19 cellular contexts compared by ENCODE assay signal in genomic region chr6:106155219-106155830, GRCh38.
DNase-seq lines count a peak whose midpoint lies in the region; TF ChIP-seq lines count a peak whose summit lies in the region.
"Had no signal": no experiment of that assay in that cellular context is flagged by ENCODE, and none has a peak within 500 bp of the region (broad histone marks: within the 10 kb centered on the region; RNA-seq: fewer than 3 reads in every experiment).

No MANE protein-coding gene starts in this region.

- H3K36me3 ChIP-seq in HUES64 (ENCODE audit: insufficient read depth, low read length) (no peaks in the 10 kb centered on the region), uterus (no peaks in the 10 kb centered on the region)

- H3K9ac ChIP-seq in HUES64 (ENCODE audit: low read depth, low read length) = no peak overlapping the region

- no peak for DNase-seq in CD14-positive monocyte (ENCODE audit: low spot score)
- DNase-seq in SK-N-DZ (ENCODE audit: low spot score) = peak; percentile 57
- DNase-seq in fibroblast of villous mesenchyme (ENCODE audit: low read depth) = peak; percentile 35
- DNase-seq in cardiac septum (ENCODE audit: low spot score) = no peak
- no peak for DNase-seq in stimulated activated CD4-positive, alpha-beta T cell treated with anti-CD3 and anti-CD28 coated beads, Interleukin-15, amount 100 ng/mL, for 24 hours
- no peak for DNase-seq in NCI-H2029 (lab: John Stamatoyannopoulos, UW)
- DNase-seq in uterus = no peak
- DNase-seq: activated CD4-positive, alpha-beta T cell treated with anti-CD3 and anti-CD28 coated beads for 48 hours; activated naive CD8-positive, alpha-beta T cell treated with anti-CD3 and anti-CD28 coated beads for 36 hours; DND-41; head of caudate nucleus; left ventricle myocardium superior; NCI-H1092; NCI-H2081 treated with DMSO at 0.1 percent for 48 hours; NCI-H446 treated with DMSO at 0.1 percent for 48 hours; NK-92 treated with Interleukin-12 subunit alpha and Interleukin-12 subunit beta, amount 100 ng/mL, for 24 hours; stimulated activated CD4-positive, alpha-beta T cell treated with anti-CD3 and anti-CD28 coated beads, Interleukin-1b, Interleukin-23, amount 100 ng/mL, for 48 hours; stimulated activated naive B cell treated with anti-CD40 and anti-IgM and Interleukin-4, amounts not matched to agents 10 μg/mL and 1 μg/mL and 100 μg/mL, for 72 hours had no signal

- H3K36me3 Mint-ChIP-seq in CD14-positive monocyte = no peaks in the 10 kb centered on the region

- TF ChIP-seq POLR2A in uterus (IDR thresholded peaks at IDR 0.05) = no peak

- H3K27ac Mint-ChIP-seq in CD14-positive monocyte = peak overlapping the region; percentile 9 to 87 (median 60)
- H3K27ac Mint-ChIP-seq: activated naive CD8-positive, alpha-beta T cell treated with anti-CD3 and anti-CD28 coated beads for 36 hours; stimulated activated naive B cell treated with anti-CD40 and anti-IgM and Interleukin-4, amounts not matched to agents 10 μg/mL and 1 μg/mL and 100 μg/mL, for 72 hours had no signal

- TF ChIP-seq CTCF in CD14-positive monocyte (IDR thresholded peaks at IDR 0.05) (no peak), fibroblast of villous mesenchyme (IDR thresholded peaks at IDR 0.05; ENCODE audit: insufficient read depth, low read depth, low read length) (no peak), uterus (IDR thresholded peaks at IDR 0.05) (no peak)

- WGBS in HUES64 = 82% methylated on average over 12 of the region's 12 CpGs

- peaks cover 1 to 4% (median 2%) of the 10 kb centered on the region in 3 donors for H3K27me3 Mint-ChIP-seq in CD14-positive monocyte (ENCODE audit: low read depth in 3 of 3)
- H3K27me3 Mint-ChIP-seq: stimulated activated naive B cell treated with anti-CD40 and anti-IgM and Interleukin-4, amounts not matched to agents 10 μg/mL and 1 μg/mL and 100 μg/mL, for 72 hours had no signal

- peak overlapping the region; percentile 53 to 81 for H3K4me3 Mint-ChIP-seq in CD14-positive monocyte
- H3K4me3 Mint-ChIP-seq: activated naive CD8-positive, alpha-beta T cell treated with anti-CD3 and anti-CD28 coated beads for 36 hours; stimulated activated naive B cell treated with anti-CD40 and anti-IgM and Interleukin-4, amounts not matched to agents 10 μg/mL and 1 μg/mL and 100 μg/mL, for 72 hours had no signal

- intact Hi-C loops in CD14-positive monocyte (cut with micrococcal nuclease) (no loop called here), cardiac septum (cut with DNase I) (no loop called here), uterus (cut with DNase I; ENCODE audit: low total_unique reads) (no loop called here)

- H3K9me3 ChIP-seq in HUES64 (ENCODE audit: insufficient read depth, low read depth, low read length) (no peaks in the 10 kb centered on the region), uterus (no peaks in the 10 kb centered on the region)

- H3K27me3 ChIP-seq in HUES64 (ENCODE audit: insufficient read depth, low read length) = no peaks in the 10 kb centered on the region
- no peaks in the 10 kb centered on the region for H3K27me3 ChIP-seq in uterus

- H3K27ac ChIP-seq in HUES64 (ENCODE audit: low read depth, low read length) (0 out of 2 replicates have a peak overlapping the region, but pooled peaks have one; percentile 4), uterus (no peak overlapping the region)

- no peak overlapping the region for H3K4me3 ChIP-seq in HUES64 (ENCODE audit: low read length)
- no peak overlapping the region for H3K4me3 ChIP-seq in fibroblast of villous mesenchyme (ENCODE audit: low read depth, low read length)
- no peak overlapping the region for H3K4me3 ChIP-seq in uterus

- H3K4me1 ChIP-seq in HUES64 (ENCODE audit: insufficient read depth, low read length) (peaks cover 12% of the 10 kb centered on the region; the same call in 1 of the 2 replicates), uterus (no peaks in the 10 kb centered on the region)

- peaks cover 0 to 2% (median 0%) of the 10 kb centered on the region in 7 donors for H3K9me3 Mint-ChIP-seq in CD14-positive monocyte

- peaks cover 24% of the 10 kb centered on the region for H3K4me1 Mint-ChIP-seq in CD14-positive monocyte

Comparison
In these comparisons a context has a peak if more than half of its experiments do, and no peak if none do; other contexts are left out.
1. DNase-seq: peak in SK-N-DZ (single experiment) and fibroblast of villous mesenchyme (single experiment); none in CD14-positive monocyte (single experiment), cardiac septum (single experiment), stimulated activated CD4-positive, alpha-beta T cell treated with anti-CD3 and anti-CD28 coated beads, Interleukin-15, amount 100 ng/mL, for 24 hours (single experiment), NCI-H2029 (single experiment) and uterus (0 of 2).